ENCODE assay signal across 28 cellular contexts in genomic region chr2:29070542-29070941, GRCh38. TPM values are rescaled to one million over a fixed set of nuclear protein-coding genes. Genes with fewer than 3 reads are reported as not detected.
DNase-seq lines count a peak whose midpoint lies in the region; ATAC-seq and TF ChIP-seq lines count a peak whose summit lies in the region.
"Had no signal": no experiment of that assay in that cellular context is flagged by ENCODE, and none has a peak within 500 bp of the region (broad histone marks: within the 10 kb centered on the region; RNA-seq: fewer than 3 reads in every experiment).

No MANE protein-coding gene starts in this region.

- H3K4me3 ChIP-seq in neural progenitor cell: no peak overlapping the region
- no peak overlapping the region for H3K4me3 ChIP-seq in vagina
- no peak overlapping the region for H3K4me3 ChIP-seq in mammary epithelial cell (replicated peaks in 1 of 3; ENCODE audit: insufficient read depth in 1 of 3, low read depth in 2 of 3, low read length in 3 of 3)
- H3K4me3 ChIP-seq: GM12878, SJSA1 had no signal

- no TSS peak for BruUV-seq in mammary epithelial cell (replicated peaks; lab: Mats Ljungman, UMichigan)

- 93% methylated on average over 11 of the region's 11 CpGs for WGBS in mammary epithelial cell (ENCODE audit: low coverage, missing lambda C conversion rate)

- no peak overlapping the region for H3K4me2 ChIP-seq in neural progenitor cell
- H3K4me2 ChIP-seq in mammary epithelial cell (ENCODE audit: insufficient read depth, low read depth, low read length): no peak overlapping the region

- no peaks in the 10 kb centered on the region for H3K36me3 ChIP-seq in neural progenitor cell
- H3K36me3 ChIP-seq in vagina: no peaks in the 10 kb centered on the region
- no peaks in the 10 kb centered on the region for H3K36me3 ChIP-seq in mammary epithelial cell (ENCODE audit: insufficient read depth, low read length)
- H3K36me3 ChIP-seq: SJSA1 had no signal

- peak overlapping the region; percentile 20 to 69 for H3K27ac Mint-ChIP-seq in effector memory CD8-positive, alpha-beta T cell
- peak overlapping the region; percentile 90 for H3K27ac Mint-ChIP-seq in neural progenitor cell
- H3K27ac Mint-ChIP-seq: CD4-positive, alpha-beta memory T cell had no signal

- dilution Hi-C loops in mammary epithelial cell (cut with HindIII; ENCODE audit: low sequenced_read_pairs): no loop called here

- in situ Hi-C loops in mammary epithelial cell (cut with MboI; ENCODE audit: low sequenced_read_pairs in 2 of 2): no loop called here

- TF ChIP-seq CTCF in neural progenitor cell (IDR thresholded peaks at IDR 0.05): no peak
- no peak for TF ChIP-seq CTCF in vagina (IDR thresholded peaks at IDR 0.05)
- TF ChIP-seq CTCF in mammary epithelial cell (conservative IDR thresholded peaks at IDR 0.05 in 1 of 2, IDR thresholded peaks at IDR 0.05 in 1 of 2; ENCODE audit: extremely low read depth in 1 of 2, insufficient read depth in 1 of 2, low read depth in 1 of 2, low read length in 2 of 2): no peak

- no peak for DNase-seq in effector memory CD8-positive, alpha-beta T cell
- peak; percentile 52 for DNase-seq in left kidney (ENCODE audit: low read depth, low spot score)
- DNase-seq in neural progenitor cell (ENCODE audit: low spot score): no peak
- peak; percentile 62 to 82 for DNase-seq in vagina (ENCODE audit: extremely low spot score in 2 of 2)
- no peak for DNase-seq in mammary epithelial cell
- no peak for DNase-seq in effector CD8-positive, alpha-beta T cell (lab: John Stamatoyannopoulos, UW)
- DNase-seq: C1 segment of cervical spinal cord; CD4-positive, alpha-beta memory T cell; COR-L47; DMS53; IMR-90; KG1; MM.1S; NCI-H1092; NCI-H1417 treated with DMSO at 0.1 percent for 48 hours; NCI-H1694 treated with DMSO at 0.1 percent for 48 hours; NCI-H2081; NCI-H2227 treated with DMSO at 0.1 percent for 48 hours; NCI-H69; Right ventricle myocardium superior; RPMI8226 had no signal

- no peaks in the 10 kb centered on the region for H3K9me3 ChIP-seq in neural progenitor cell (ENCODE audit: low read depth)
- no peaks in the 10 kb centered on the region for H3K9me3 ChIP-seq in vagina
- H3K9me3 ChIP-seq in mammary epithelial cell (replicated peaks; ENCODE audit: insufficient read depth, low read length): no peaks in the 10 kb centered on the region
- H3K9me3 ChIP-seq: SJSA1 had no signal

- H3K4me1 Mint-ChIP-seq in effector memory CD8-positive, alpha-beta T cell (ENCODE audit: low read depth in 2 of 2): no peaks in the 10 kb centered on the region
- peaks cover 45% of the 10 kb centered on the region for H3K4me1 Mint-ChIP-seq in neural progenitor cell
- H3K4me1 Mint-ChIP-seq: CD4-positive, alpha-beta memory T cell had no signal

- H4K20me1 ChIP-seq in neural progenitor cell (ENCODE audit: low read depth): no peaks in the 10 kb centered on the region
- H4K20me1 ChIP-seq in mammary epithelial cell (ENCODE audit: insufficient read depth, low read length): no peaks in the 10 kb centered on the region

- H3K27me3 Mint-ChIP-seq in effector memory CD8-positive, alpha-beta T cell: no peaks in the 10 kb centered on the region
- H3K27me3 Mint-ChIP-seq in neural progenitor cell (ENCODE audit: insufficient read depth, low read depth): peaks cover 8% of the 10 kb centered on the region
- H3K27me3 Mint-ChIP-seq: CD4-positive, alpha-beta memory T cell had no signal

- CTCF ChIA-PET in mammary epithelial cell (lab: Charles Lee; ENCODE audit: low non-redundant PET): no interaction called here

- H3K27ac ChIP-seq in neural progenitor cell: no peak overlapping the region
- no peak overlapping the region for H3K27ac ChIP-seq in vagina
- H3K27ac ChIP-seq in mammary epithelial cell (ENCODE audit: insufficient read depth, low read depth, low read length): no peak overlapping the region
- H3K27ac ChIP-seq: SJSA1 had no signal

- peaks cover 3% of the 10 kb centered on the region for H3F3A ChIP-seq in neural progenitor cell (ENCODE audit: low read depth)

- no peak overlapping the region for H3K9ac ChIP-seq in neural progenitor cell
- no peak overlapping the region for H3K9ac ChIP-seq in mammary epithelial cell (ENCODE audit: insufficient read depth, low read length)

- H3K9me3 Mint-ChIP-seq in effector memory CD8-positive, alpha-beta T cell: no peaks in the 10 kb centered on the region
- H3K9me3 Mint-ChIP-seq in neural progenitor cell: no peaks in the 10 kb centered on the region
- H3K9me3 Mint-ChIP-seq: CD4-positive, alpha-beta memory T cell had no signal

- H3K4me1 ChIP-seq in neural progenitor cell (peaks cover 27% of the 10 kb centered on the region), vagina (peaks cover 26% of the 10 kb centered on the region), mammary epithelial cell (ENCODE audit: insufficient read depth, low read length) (peaks cover 35% of the 10 kb centered on the region)
- H3K4me1 ChIP-seq: SJSA1 had no signal

- intact Hi-C loops in vagina (cut with DNase I) (no loop called here), mammary epithelial cell (cut with micrococcal nuclease) (no loop called here)

- H3K4me3 Mint-ChIP-seq in effector memory CD8-positive, alpha-beta T cell: no peak overlapping the region
- H3K4me3 Mint-ChIP-seq in neural progenitor cell: no peak overlapping the region
- H3K4me3 Mint-ChIP-seq: CD4-positive, alpha-beta memory T cell had no signal

- no peaks in the 10 kb centered on the region for H3K79me2 ChIP-seq in neural progenitor cell (ENCODE audit: low read depth)
- H3K79me2 ChIP-seq in mammary epithelial cell (ENCODE audit: insufficient read depth, low read length): no peaks in the 10 kb centered on the region

- H3K27me3 ChIP-seq in neural progenitor cell: no peaks in the 10 kb centered on the region
- H3K27me3 ChIP-seq in vagina: no peaks in the 10 kb centered on the region
- no peaks in the 10 kb centered on the region for H3K27me3 ChIP-seq in mammary epithelial cell (ENCODE audit: insufficient read depth, low read length)
- H3K27me3 ChIP-seq: SJSA1 had no signal

- no peak for ATAC-seq in effector memory CD8-positive, alpha-beta T cell (replicated peaks)
- no peak for ATAC-seq in GM18858 (IDR thresholded peaks at IDR 0.05; ENCODE audit: unreplicated experiment)
- ATAC-seq: GM12878, HCT116 had no signal

- no peaks in the 10 kb centered on the region for H3K36me3 Mint-ChIP-seq in effector memory CD8-positive, alpha-beta T cell (ENCODE audit: insufficient read depth)
- H3K36me3 Mint-ChIP-seq in neural progenitor cell: no peaks in the 10 kb centered on the region
- H3K36me3 Mint-ChIP-seq: CD4-positive, alpha-beta memory T cell had no signal

- TF ChIP-seq POLR2A in vagina (IDR thresholded peaks at IDR 0.05): no peak

- no peak overlapping the region for H2AFZ ChIP-seq in neural progenitor cell (replicated peaks)
- H2AFZ ChIP-seq in mammary epithelial cell (ENCODE audit: low read depth, low read length): no peak overlapping the region

RNA-seq across cellular contexts. Expression of gene PCARE, which starts 3.8 kb away (rescaled TPM):
- total RNA-seq in neural progenitor cell (ENCODE audit: low replicate concordance): not detected in 2 replicates
- total RNA-seq in vagina: not detected
- total RNA-seq in mammary epithelial cell: under 1 TPM in 1 of 2 donors, not detected in 1; under 0.01 TPM
- polyA plus RNA-seq in mammary epithelial cell: 0.05 TPM
- not detected for polyA minus RNA-seq in mammary epithelial cell
- total RNA-seq: A673; CD4-positive, alpha-beta memory T cell; H1; IMR-90; NCI-H460; SJSA1 had no signal
- polyA plus RNA-seq: CD4-positive, alpha-beta memory T cell; H1; IMR-90 had no signal

RNA-seq across cellular contexts. Expression of gene CLIP4, which starts 44.7 kb away (rescaled TPM):
- total RNA-seq in neural progenitor cell (ENCODE audit: low replicate concordance) (1.5 and 2.1 TPM in 2 replicates), vagina (63.1 TPM), mammary epithelial cell (100 to 1,000 TPM in 1 of 2 donors, 10 to 100 TPM in 1; 89.8 to 257 TPM)
- polyA plus RNA-seq in mammary epithelial cell: 37.2 TPM
- polyA minus RNA-seq in mammary epithelial cell: 51.4 TPM

Comparison
In these comparisons a context has a peak if more than half of its experiments do, and no peak if none do; other contexts are left out.
1. DNase-seq: peak in left kidney (single experiment) and vagina (2 of 2); none in effector memory CD8-positive, alpha-beta T cell (0 of 3), neural progenitor cell (single experiment), mammary epithelial cell (single experiment) and effector CD8-positive, alpha-beta T cell (single experiment).
2. RNA of gene CLIP4, which starts 44.7 kb away (total RNA-seq): 89.8 to 257 TPM in mammary epithelial cell and 63.1 TPM in vagina (single experiment); 1.5 to 2.1 TPM in neural progenitor cell; every median in the first group is over 10 times any median in the second.